Comparison of ENCODE assay signal across 9 cellular contexts in the genomic region with DNA sequence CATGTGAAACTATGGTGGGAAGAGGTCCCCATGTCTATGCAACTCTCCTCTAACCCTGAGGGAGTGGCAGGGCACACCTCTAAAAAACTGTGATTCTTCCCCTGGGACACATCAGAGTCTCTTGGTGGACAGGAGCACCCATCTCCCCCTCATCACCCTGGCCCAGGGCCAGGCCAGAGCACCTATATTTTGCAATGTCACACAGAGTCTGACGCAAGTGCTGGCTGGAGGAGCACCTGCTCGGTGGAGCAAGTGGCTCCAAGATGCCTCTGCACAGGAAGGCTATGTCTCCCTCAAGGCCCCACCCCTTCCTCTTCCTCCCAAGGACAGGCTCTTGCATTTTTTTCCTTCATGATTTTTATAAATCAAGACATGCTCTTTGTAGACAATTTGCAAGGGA. TPM values are rescaled to one million over a fixed set of nuclear protein-coding genes. Genes with fewer than 3 reads are reported as not detected.
A peak's percentile ranks its signal among the peaks of the same experiment; 100 is the strongest.
DNase-seq lines count a peak whose midpoint lies in the region; ATAC-seq, FAIRE-seq and TF ChIP-seq lines count a peak whose summit lies in the region.
"Had no signal": no experiment of that assay in that cellular context is flagged by ENCODE, and none has a peak within 500 bp of the region (broad histone marks: within the 10 kb centered on the region; RNA-seq: fewer than 3 reads in every experiment).

No MANE protein-coding gene starts in this region.

- CTCF ChIA-PET in activated CD4-positive, alpha-beta memory T cell treated with anti-CD3 and anti-CD28 coated beads, Interleukin-2, amount 10 ng/mL, durations not matched to agents 7 days and 5 days (lab: Charles Lee), result interaction anchor here (1.1 to 1.5 kb wide), 2 partner anchors 149 kb away, joined by 3 read pairs; no protein-coding TSS in a partner anchor

- POLR2A ChIA-PET in activated CD4-positive, alpha-beta memory T cell treated with anti-CD3 and anti-CD28 coated beads, Interleukin-2, amount 10 ng/mL, durations not matched to agents 7 days and 5 days (lab: Charles Lee), result interaction anchor here (1.3 kb wide), 1 partner anchor 121 kb away, joined by 3 read pairs; no protein-coding TSS in a partner anchor

- H3K36me3 ChIP-seq in pancreas, result peaks cover 0 to 76% (median 37%) of the 10 kb centered on the region in 3 donors

- WGBS in pancreas, 2 donors, result 35 to 41% methylated on average over 2 of the region's 2 CpGs

- H3K4me3 Mint-ChIP-seq in activated CD4-positive, alpha-beta memory T cell treated with anti-CD3 and anti-CD28 coated beads, Interleukin-2, amount 10 ng/mL, durations not matched to agents 7 days and 5 days, result peak overlapping the region; percentile 19
- no peak overlapping the region for H3K4me3 Mint-ChIP-seq in nephron progenitor cell
- H3K4me3 Mint-ChIP-seq in mesothelial cell of epicardium, result no peak overlapping the region

- no peaks in the 10 kb centered on the region for H3K9me3 ChIP-seq in pancreas

- no peak overlapping the region for H3K4me3 ChIP-seq in pancreas

- no peaks in the 10 kb centered on the region for H3K27me3 ChIP-seq in pancreas

- ATAC-seq in GM18502 (IDR thresholded peaks at IDR 0.05; ENCODE audit: poor library complexity, unreplicated experiment) (peak; percentile 35), GM21786 (IDR thresholded peaks at IDR 0.05; ENCODE audit: unreplicated experiment) (peak; percentile 27), pancreas (peak in 3 of 4 donors; percentile 9 to 30 (median 22))

- intact Hi-C loops in pancreas (cut with DNase I), result no loop called here

- peaks cover 83% of the 10 kb centered on the region for H3K36me3 Mint-ChIP-seq in activated CD4-positive, alpha-beta memory T cell treated with anti-CD3 and anti-CD28 coated beads, Interleukin-2, amount 10 ng/mL, durations not matched to agents 7 days and 5 days (ENCODE audit: low read depth)
- H3K36me3 Mint-ChIP-seq in nephron progenitor cell (ENCODE audit: low read depth), result peaks cover 53% of the 10 kb centered on the region
- H3K36me3 Mint-ChIP-seq in mesothelial cell of epicardium, result peaks cover 39% of the 10 kb centered on the region

- H3K27me3 Mint-ChIP-seq in activated CD4-positive, alpha-beta memory T cell treated with anti-CD3 and anti-CD28 coated beads, Interleukin-2, amount 10 ng/mL, durations not matched to agents 7 days and 5 days, result no peaks in the 10 kb centered on the region
- H3K27me3 Mint-ChIP-seq in nephron progenitor cell (ENCODE audit: low read depth, poor library complexity) (no peaks in the 10 kb centered on the region), mesothelial cell of epicardium (ENCODE audit: low read depth) (no peaks in the 10 kb centered on the region)

- peaks cover 0 to 21% (median 0%) of the 10 kb centered on the region in 3 donors for H3K4me1 ChIP-seq in pancreas

- H3K27ac ChIP-seq in pancreas, result no peak overlapping the region

- H3K4me1 Mint-ChIP-seq in activated CD4-positive, alpha-beta memory T cell treated with anti-CD3 and anti-CD28 coated beads, Interleukin-2, amount 10 ng/mL, durations not matched to agents 7 days and 5 days, result peaks cover 66% of the 10 kb centered on the region
- peaks cover 22% of the 10 kb centered on the region for H3K4me1 Mint-ChIP-seq in nephron progenitor cell
- H3K4me1 Mint-ChIP-seq in mesothelial cell of epicardium, result peaks cover 7% of the 10 kb centered on the region

- TF ChIP-seq CTCF in pancreas (IDR thresholded peaks at IDR 0.05) (no peak), nephron progenitor cell (IDR thresholded peaks at IDR 0.05) (no peak), mesothelial cell of epicardium (IDR thresholded peaks at IDR 0.05; ENCODE audit: unreplicated experiment) (no peak)

- no peak for FAIRE-seq in pancreas (lab: Jason Lieb, UNC)
- FAIRE-seq: endometrium had no signal

- no peak for DNase-seq in activated CD4-positive, alpha-beta memory T cell treated with anti-CD3 and anti-CD28 coated beads, Interleukin-2, amount 10 ng/mL, durations not matched to agents 7 days and 5 days
- DNase-seq in pancreas, result peak in 1 of 6 donors; percentile 52
- DNase-seq in nephron progenitor cell, result no peak
- no peak for DNase-seq in mesothelial cell of epicardium (ENCODE audit: low spot score in 2 of 2, unreplicated experiment in 2 of 2)
- DNase-seq in D341Med (ENCODE audit: low spot score), result no peak
- DNase-seq: NCI-H82 had no signal

- peak overlapping the region; percentile 82 for H3K27ac Mint-ChIP-seq in activated CD4-positive, alpha-beta memory T cell treated with anti-CD3 and anti-CD28 coated beads, Interleukin-2, amount 10 ng/mL, durations not matched to agents 7 days and 5 days
- H3K27ac Mint-ChIP-seq in nephron progenitor cell (no peak overlapping the region), mesothelial cell of epicardium (no peak overlapping the region)

- no peaks in the 10 kb centered on the region for H3K9me3 Mint-ChIP-seq in activated CD4-positive, alpha-beta memory T cell treated with anti-CD3 and anti-CD28 coated beads, Interleukin-2, amount 10 ng/mL, durations not matched to agents 7 days and 5 days
- H3K9me3 Mint-ChIP-seq in nephron progenitor cell (no peaks in the 10 kb centered on the region), mesothelial cell of epicardium (no peaks in the 10 kb centered on the region)

RNA-seq across cellular contexts. Expression of gene SNN, which starts 13.3 kb away (rescaled TPM):
- 1 to 10 TPM; 6.2 to 7.3 TPM for total RNA-seq in activated CD4-positive, alpha-beta memory T cell treated with anti-CD3 and anti-CD28 coated beads, Interleukin-2, amount 10 ng/mL, durations not matched to agents 7 days and 5 days
- total RNA-seq in pancreas, result 10 to 100 TPM in 1 of 6 donors, 1 to 10 TPM in 5; 3.9 to 10.6 (median 4.5) TPM
- 1 to 10 TPM; 4.0 to 4.6 TPM for polyA plus RNA-seq in pancreas
- total RNA-seq in mesothelial cell of epicardium, result 38.3 to 40.2 TPM (median 39.9 TPM) in 3 replicates
